Comparison of ENCODE assay signal across 1 cellular context in the genomic region with DNA sequence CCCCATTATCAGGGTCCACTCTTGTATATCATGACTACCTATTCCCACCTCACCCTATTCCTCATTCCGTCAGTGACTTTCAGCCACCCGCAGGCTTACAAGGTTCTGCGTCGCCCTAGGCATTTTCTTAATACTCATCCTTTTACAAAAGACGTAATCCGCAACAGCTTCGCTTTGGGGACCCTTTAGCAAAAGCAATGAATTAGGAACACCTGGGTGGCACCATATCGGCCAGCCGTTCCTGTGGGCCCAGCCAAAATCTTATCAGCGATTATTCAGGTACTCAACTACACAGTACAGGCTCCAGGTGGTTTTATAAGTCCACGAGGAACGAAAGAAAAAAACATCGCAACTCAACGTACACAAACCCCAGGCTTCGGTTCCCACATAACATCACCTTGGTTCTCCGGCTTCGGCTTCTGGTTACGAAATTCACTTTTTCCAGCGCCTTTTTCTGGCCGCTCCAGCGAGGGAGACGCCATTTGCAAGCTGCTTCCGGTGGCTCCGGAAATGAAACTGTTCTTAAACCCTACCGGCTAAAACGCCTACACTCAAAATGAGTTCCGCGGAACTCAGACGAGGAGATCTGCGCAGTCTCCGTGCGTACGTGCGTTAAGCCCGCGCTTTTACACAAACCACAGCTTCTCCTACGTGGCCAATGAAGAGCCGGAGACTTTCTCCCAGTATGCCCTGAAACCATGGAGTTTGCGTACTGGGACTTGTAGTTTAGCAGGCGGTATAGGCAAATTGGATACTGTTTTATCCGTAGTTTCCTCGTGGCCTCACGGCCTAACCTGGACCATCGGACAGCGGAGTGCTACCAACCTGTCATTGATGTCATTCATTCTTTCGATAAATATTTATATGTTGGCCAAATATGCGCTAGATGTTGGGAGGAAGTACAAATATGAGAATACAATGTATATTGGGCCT.
TF ChIP-seq lines count a peak whose summit lies in the region.

A gene (minus strand): TSS at position 494 of the 933 bp plus-strand sequence. CDS start 12 bp downstream, at position 482.

TF ChIP-seq in HepG2, 621 proteins besides CTCF, POLR2A, EP300 and RAD21 (continued from another document and continues in another):
- TF ChIP-seq SNRNP70 (IDR thresholded peaks at IDR 0.05; ENCODE audit: low read depth, low read length), result no peak
- TF ChIP-seq ZNF496 (CRISPR knock-in tag; IDR thresholded peaks at IDR 0.05; ENCODE audit: insufficient replicate concordance), result no peak
- TF ChIP-seq, protein P1, sequence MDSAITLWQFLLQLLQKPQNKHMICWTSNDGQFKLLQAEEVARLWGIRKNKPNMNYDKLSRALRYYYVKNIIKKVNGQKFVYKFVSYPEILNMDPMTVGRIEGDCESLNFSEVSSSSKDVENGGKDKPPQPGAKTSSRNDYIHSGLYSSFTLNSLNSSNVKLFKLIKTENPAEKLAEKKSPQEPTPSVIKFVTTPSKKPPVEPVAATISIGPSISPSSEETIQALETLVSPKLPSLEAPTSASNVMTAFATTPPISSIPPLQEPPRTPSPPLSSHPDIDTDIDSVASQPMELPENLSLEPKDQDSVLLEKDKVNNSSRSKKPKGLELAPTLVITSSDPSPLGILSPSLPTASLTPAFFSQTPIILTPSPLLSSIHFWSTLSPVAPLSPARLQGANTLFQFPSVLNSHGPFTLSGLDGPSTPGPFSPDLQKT (CRISPR knock-in tag; IDR thresholded peaks at IDR 0.05; ENCODE audit: borderline replicate concordance), result peak; percentile 73; the same call in 1 of the 2 replicates
- TF ChIP-seq ZEB1 (IDR thresholded peaks at IDR 0.05; ENCODE audit: insufficient replicate concordance, low read depth), result peak; percentile 50
- TF ChIP-seq HOXA9 (CRISPR knock-in tag; IDR thresholded peaks at IDR 0.05; ENCODE audit: borderline replicate concordance), result no peak
- no peak for TF ChIP-seq FOXA1 (IDR thresholded peaks at IDR 0.05)
- TF ChIP-seq FOXA1 (CRISPR knock-in tag; IDR thresholded peaks at IDR 0.05), result no peak
- TF ChIP-seq ZNF30 (CRISPR knock-in tag; IDR thresholded peaks at IDR 0.05), result no peak
- TF ChIP-seq AGO2 (optimal IDR thresholded peaks at IDR 0.05; ENCODE audit: low read depth, low read length), result no peak
- TF ChIP-seq KLF6 (CRISPR knock-in tag; IDR thresholded peaks at IDR 0.05), result 0 out of 2 replicates have a peak, but pooled peaks have one; percentile 42
- TF ChIP-seq ZNF282 (IDR thresholded peaks at IDR 0.05; ENCODE audit: partially characterized antibody), result no peak
- TF ChIP-seq, protein P2, sequence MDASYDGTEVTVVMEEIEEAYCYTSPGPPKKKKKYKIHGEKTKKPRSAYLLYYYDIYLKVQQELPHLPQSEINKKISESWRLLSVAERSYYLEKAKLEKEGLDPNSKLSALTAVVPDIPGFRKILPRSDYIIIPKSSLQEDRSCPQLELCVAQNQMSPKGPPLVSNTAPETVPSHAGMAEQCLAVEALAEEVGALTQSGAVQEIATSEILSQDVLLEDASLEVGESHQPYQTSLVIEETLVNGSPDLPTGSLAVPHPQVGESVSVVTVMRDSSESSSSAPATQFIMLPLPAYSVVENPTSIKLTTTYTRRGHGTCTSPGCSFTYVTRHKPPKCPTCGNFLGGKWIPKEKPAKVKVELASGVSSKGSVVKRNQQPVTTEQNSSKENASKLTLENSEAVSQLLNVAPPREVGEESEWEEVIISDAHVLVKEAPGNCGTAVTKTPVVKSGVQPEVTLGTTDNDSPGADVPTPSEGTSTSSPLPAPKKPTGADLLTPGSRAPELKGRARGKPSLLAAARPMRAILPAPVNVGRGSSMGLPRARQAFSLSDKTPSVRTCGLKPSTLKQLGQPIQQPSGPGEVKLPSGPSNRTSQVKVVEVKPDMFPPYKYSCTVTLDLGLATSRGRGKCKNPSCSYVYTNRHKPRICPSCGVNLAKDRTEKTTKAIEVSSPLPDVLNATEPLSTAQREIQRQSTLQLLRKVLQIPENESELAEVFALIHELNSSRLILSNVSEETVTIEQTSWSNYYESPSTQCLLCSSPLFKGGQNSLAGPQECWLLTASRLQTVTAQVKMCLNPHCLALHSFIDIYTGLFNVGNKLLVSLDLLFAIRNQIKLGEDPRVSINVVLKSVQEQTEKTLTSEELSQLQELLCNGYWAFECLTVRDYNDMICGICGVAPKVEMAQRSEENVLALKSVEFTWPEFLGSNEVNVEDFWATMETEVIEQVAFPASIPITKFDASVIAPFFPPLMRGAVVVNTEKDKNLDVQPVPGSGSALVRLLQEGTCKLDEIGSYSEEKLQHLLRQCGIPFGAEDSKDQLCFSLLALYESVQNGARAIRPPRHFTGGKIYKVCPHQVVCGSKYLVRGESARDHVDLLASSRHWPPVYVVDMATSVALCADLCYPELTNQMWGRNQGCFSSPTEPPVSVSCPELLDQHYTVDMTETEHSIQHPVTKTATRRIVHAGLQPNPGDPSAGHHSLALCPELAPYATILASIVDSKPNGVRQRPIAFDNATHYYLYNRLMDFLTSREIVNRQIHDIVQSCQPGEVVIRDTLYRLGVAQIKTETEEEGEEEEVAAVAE (CRISPR knock-in tag; IDR thresholded peaks at IDR 0.05; ENCODE audit: borderline replicate concordance), result peak; percentile 91
- peak; percentile 72 for TF ChIP-seq FOXA3 (CRISPR knock-in tag; IDR thresholded peaks at IDR 0.05)
- TF ChIP-seq, protein P3, sequence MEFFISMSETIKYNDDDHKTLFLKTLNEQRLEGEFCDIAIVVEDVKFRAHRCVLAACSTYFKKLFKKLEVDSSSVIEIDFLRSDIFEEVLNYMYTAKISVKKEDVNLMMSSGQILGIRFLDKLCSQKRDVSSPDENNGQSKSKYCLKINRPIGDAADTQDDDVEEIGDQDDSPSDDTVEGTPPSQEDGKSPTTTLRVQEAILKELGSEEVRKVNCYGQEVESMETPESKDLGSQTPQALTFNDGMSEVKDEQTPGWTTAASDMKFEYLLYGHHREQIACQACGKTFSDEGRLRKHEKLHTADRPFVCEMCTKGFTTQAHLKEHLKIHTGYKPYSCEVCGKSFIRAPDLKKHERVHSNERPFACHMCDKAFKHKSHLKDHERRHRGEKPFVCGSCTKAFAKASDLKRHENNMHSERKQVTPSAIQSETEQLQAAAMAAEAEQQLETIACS (CRISPR knock-in tag; IDR thresholded peaks at IDR 0.05), result no peak
- TF ChIP-seq EZH2 (conservative IDR thresholded peaks at IDR 0.05; ENCODE audit: low read depth, low read length), result no peak
- TF ChIP-seq ZNF160 (CRISPR knock-in tag; IDR thresholded peaks at IDR 0.05), result peak; percentile 79; the same call in 1 of the 2 replicates
- TF ChIP-seq ARNTL (CRISPR knock-in tag; IDR thresholded peaks at IDR 0.05), result peak; percentile 49; the same call in 1 of the 2 replicates
- peak; percentile 93 for TF ChIP-seq PHF8 (CRISPR knock-in tag; IDR thresholded peaks at IDR 0.05)
- TF ChIP-seq RBM39 (IDR thresholded peaks at IDR 0.05; ENCODE audit: low read depth, low read length, poor library complexity, severe bottlenecking), result no peak
- no peak for TF ChIP-seq MAFG (CRISPR knock-in tag; IDR thresholded peaks at IDR 0.05)
- TF ChIP-seq ZNF263 (CRISPR knock-in tag; IDR thresholded peaks at IDR 0.05), result peak; percentile 19; the same call in 1 of the 2 replicates
- TF ChIP-seq ONECUT2 (CRISPR knock-in tag; IDR thresholded peaks at IDR 0.05), result no peak
- TF ChIP-seq ZBTB42 (CRISPR knock-in tag; IDR thresholded peaks at IDR 0.05), result no peak
- TF ChIP-seq GTF3A (CRISPR knock-in tag; conservative IDR thresholded peaks at IDR 0.05), result no peak
- no peak for TF ChIP-seq ZNF251 (CRISPR knock-in tag; IDR thresholded peaks at IDR 0.05)
- 0 out of 2 replicates have a peak, but pooled peaks have one; percentile 29 for TF ChIP-seq ZBTB7B (CRISPR knock-in tag; IDR thresholded peaks at IDR 0.05)
- TF ChIP-seq, protein P4, sequence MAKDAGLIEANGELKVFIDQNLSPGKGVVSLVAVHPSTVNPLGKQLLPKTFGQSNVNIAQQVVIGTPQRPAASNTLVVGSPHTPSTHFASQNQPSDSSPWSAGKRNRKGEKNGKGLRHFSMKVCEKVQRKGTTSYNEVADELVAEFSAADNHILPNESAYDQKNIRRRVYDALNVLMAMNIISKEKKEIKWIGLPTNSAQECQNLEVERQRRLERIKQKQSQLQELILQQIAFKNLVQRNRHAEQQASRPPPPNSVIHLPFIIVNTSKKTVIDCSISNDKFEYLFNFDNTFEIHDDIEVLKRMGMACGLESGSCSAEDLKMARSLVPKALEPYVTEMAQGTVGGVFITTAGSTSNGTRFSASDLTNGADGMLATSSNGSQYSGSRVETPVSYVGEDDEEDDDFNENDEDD (CRISPR knock-in tag; IDR thresholded peaks at IDR 0.05; ENCODE audit: borderline replicate concordance), result peak; percentile 99
- no peak for TF ChIP-seq ZNF292 (CRISPR knock-in tag; IDR thresholded peaks at IDR 0.05; ENCODE audit: borderline replicate concordance, low read depth)
- TF ChIP-seq FOXK2 (IDR thresholded peaks at IDR 0.05), result no peak
- no peak; the same call in 1 of the 2 replicates for TF ChIP-seq ZNF256 (CRISPR knock-in tag; conservative IDR thresholded peaks at IDR 0.05)
- no peak for TF ChIP-seq ZNF773 (CRISPR knock-in tag; IDR thresholded peaks at IDR 0.05; ENCODE audit: borderline replicate concordance)
- TF ChIP-seq HMGA1 (CRISPR knock-in tag; conservative IDR thresholded peaks at IDR 0.05), result no peak
- TF ChIP-seq, protein P5, sequence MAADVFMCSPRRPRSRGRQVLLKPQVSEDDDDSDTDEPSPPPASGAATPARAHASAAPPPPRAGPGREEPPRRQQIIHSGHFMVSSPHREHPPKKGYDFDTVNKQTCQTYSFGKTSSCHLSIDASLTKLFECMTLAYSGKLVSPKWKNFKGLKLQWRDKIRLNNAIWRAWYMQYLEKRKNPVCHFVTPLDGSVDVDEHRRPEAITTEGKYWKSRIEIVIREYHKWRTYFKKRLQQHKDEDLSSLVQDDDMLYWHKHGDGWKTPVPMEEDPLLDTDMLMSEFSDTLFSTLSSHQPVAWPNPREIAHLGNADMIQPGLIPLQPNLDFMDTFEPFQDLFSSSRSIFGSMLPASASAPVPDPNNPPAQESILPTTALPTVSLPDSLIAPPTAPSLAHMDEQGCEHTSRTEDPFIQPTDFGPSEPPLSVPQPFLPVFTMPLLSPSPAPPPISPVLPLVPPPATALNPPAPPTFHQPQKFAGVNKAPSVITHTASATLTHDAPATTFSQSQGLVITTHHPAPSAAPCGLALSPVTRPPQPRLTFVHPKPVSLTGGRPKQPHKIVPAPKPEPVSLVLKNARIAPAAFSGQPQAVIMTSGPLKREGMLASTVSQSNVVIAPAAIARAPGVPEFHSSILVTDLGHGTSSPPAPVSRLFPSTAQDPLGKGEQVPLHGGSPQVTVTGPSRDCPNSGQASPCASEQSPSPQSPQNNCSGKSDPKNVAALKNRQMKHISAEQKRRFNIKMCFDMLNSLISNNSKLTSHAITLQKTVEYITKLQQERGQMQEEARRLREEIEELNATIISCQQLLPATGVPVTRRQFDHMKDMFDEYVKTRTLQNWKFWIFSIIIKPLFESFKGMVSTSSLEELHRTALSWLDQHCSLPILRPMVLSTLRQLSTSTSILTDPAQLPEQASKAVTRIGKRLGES (CRISPR knock-in tag; IDR thresholded peaks at IDR 0.05; ENCODE audit: borderline replicate concordance), result no peak
- TF ChIP-seq, protein P6, sequence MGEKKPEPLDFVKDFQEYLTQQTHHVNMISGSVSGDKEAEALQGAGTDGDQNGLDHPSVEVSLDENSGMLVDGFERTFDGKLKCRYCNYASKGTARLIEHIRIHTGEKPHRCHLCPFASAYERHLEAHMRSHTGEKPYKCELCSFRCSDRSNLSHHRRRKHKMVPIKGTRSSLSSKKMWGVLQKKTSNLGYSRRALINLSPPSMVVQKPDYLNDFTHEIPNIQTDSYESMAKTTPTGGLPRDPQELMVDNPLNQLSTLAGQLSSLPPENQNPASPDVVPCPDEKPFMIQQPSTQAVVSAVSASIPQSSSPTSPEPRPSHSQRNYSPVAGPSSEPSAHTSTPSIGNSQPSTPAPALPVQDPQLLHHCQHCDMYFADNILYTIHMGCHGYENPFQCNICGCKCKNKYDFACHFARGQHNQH (CRISPR knock-in tag; IDR thresholded peaks at IDR 0.05), result peak; percentile 83
- TF ChIP-seq RAD51 (IDR thresholded peaks at IDR 0.05; ENCODE audit: borderline replicate concordance), result no peak
- no peak; the same call in 1 of the 2 replicates for TF ChIP-seq ZNF652 (CRISPR knock-in tag; IDR thresholded peaks at IDR 0.05; ENCODE audit: borderline replicate concordance, low read depth)
- TF ChIP-seq, protein P7, sequence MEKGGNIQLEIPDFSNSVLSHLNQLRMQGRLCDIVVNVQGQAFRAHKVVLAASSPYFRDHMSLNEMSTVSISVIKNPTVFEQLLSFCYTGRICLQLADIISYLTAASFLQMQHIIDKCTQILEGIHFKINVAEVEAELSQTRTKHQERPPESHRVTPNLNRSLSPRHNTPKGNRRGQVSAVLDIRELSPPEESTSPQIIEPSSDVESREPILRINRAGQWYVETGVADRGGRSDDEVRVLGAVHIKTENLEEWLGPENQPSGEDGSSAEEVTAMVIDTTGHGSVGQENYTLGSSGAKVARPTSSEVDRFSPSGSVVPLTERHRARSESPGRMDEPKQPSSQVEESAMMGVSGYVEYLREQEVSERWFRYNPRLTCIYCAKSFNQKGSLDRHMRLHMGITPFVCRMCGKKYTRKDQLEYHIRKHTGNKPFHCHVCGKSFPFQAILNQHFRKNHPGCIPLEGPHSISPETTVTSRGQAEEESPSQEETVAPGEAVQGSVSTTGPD (CRISPR knock-in tag; IDR thresholded peaks at IDR 0.05), result no peak
- peak; percentile 46 for TF ChIP-seq RBM22 (optimal IDR thresholded peaks at IDR 0.05; ENCODE audit: low read length)
- TF ChIP-seq ZSCAN31 (CRISPR knock-in tag; IDR thresholded peaks at IDR 0.05; ENCODE audit: low read depth), result peak; percentile 50; the same call in 1 of the 2 replicates
- TF ChIP-seq ZNF629 (CRISPR knock-in tag; conservative IDR thresholded peaks at IDR 0.05), result no peak
- peak; percentile 95 for TF ChIP-seq YY1 (IDR thresholded peaks at IDR 0.05; ENCODE audit: insufficient read depth, insufficient replicate concordance, low read depth, low read length)
- peak; percentile 18; the same call in 1 of the 2 replicates for TF ChIP-seq GZF1 (CRISPR knock-in tag; IDR thresholded peaks at IDR 0.05)
- peak; percentile 85; the same call in 1 of the 2 replicates for TF ChIP-seq ZNF136 (CRISPR knock-in tag; IDR thresholded peaks at IDR 0.05; ENCODE audit: low read depth)
- no peak for TF ChIP-seq NR3C1 (CRISPR knock-in tag; IDR thresholded peaks at IDR 0.05)
- TF ChIP-seq, protein P8, sequence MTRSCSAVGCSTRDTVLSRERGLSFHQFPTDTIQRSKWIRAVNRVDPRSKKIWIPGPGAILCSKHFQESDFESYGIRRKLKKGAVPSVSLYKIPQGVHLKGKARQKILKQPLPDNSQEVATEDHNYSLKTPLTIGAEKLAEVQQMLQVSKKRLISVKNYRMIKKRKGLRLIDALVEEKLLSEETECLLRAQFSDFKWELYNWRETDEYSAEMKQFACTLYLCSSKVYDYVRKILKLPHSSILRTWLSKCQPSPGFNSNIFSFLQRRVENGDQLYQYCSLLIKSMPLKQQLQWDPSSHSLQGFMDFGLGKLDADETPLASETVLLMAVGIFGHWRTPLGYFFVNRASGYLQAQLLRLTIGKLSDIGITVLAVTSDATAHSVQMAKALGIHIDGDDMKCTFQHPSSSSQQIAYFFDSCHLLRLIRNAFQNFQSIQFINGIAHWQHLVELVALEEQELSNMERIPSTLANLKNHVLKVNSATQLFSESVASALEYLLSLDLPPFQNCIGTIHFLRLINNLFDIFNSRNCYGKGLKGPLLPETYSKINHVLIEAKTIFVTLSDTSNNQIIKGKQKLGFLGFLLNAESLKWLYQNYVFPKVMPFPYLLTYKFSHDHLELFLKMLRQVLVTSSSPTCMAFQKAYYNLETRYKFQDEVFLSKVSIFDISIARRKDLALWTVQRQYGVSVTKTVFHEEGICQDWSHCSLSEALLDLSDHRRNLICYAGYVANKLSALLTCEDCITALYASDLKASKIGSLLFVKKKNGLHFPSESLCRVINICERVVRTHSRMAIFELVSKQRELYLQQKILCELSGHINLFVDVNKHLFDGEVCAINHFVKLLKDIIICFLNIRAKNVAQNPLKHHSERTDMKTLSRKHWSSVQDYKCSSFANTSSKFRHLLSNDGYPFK (CRISPR knock-in tag; IDR thresholded peaks at IDR 0.05; ENCODE audit: borderline replicate concordance), result peak; percentile 91; the same call in 1 of the 2 replicates
- TF ChIP-seq SYNCRIP (IDR thresholded peaks at IDR 0.05; ENCODE audit: insufficient read depth, low read depth, low read length), result no peak
